12 cellular contexts compared by ENCODE assay signal in the genomic region with DNA sequence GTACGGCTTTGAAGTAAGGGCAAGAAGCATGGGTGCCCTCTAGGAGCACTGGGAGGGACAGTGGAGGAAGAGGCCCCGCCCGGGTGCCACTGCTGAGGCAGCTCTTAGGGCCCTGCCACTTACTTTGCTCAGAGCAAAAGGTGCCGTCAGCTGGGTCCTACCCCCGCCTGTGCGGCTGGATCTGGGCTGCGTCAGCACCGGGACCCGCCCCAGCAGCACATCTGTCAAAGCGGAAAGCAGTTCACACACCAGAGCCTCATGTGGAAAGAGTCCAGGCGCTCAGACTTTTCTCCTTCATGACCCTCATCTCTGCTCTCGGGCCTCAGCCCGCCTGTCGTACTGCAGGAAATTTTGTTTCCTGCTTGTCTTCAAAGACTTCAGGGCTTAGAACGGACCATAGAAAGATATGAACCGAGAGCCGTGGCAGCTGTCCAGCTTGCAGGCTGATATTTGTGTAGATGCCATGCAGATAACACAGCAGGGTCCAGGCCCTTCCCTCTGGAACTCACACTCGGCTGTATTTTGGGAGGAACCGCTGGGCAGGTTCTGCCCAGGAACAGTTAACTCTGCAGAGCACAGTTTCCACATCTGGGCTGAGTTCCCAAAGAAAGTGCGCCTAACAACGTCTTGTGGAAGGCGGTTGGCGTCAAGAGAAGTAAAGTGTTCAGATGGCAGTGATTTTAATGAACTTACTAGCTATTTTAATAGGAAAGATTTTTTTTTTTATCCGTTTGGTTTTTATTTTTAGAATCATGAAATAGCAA. TPM values are rescaled to one million over a fixed set of nuclear protein-coding genes. Genes with fewer than 3 reads are reported as not detected.
DNase-seq lines count a peak whose midpoint lies in the region; ATAC-seq and TF ChIP-seq lines count a peak whose summit lies in the region.
"Had no signal": no experiment of that assay in that cellular context is flagged by ENCODE, and none has a peak within 500 bp of the region (broad histone marks: within the 10 kb centered on the region; RNA-seq: fewer than 3 reads in every experiment).

No MANE protein-coding gene starts in this region.

- H3K9ac ChIP-seq in SK-N-SH, result no peak overlapping the region

- DNase-seq in SK-N-SH, result peak; percentile 76
- DNase-seq in heart left ventricle, result peak; percentile 84 to 90 (median 86)
- no peak for DNase-seq in omental fat pad (ENCODE audit: low spot score)
- DNase-seq in DMS153 (lab: John Stamatoyannopoulos, UW), result no peak
- no peak for DNase-seq in NOMO-1 treated with dmso at 0.1 percent for 144 hours (lab: John Stamatoyannopoulos, UW; ENCODE audit: unreplicated experiment)
- DNase-seq in NOMO-1 (lab: John Stamatoyannopoulos, UW; ENCODE audit: unreplicated experiment in 2 of 2), result no peak
- DNase-seq: immature natural killer cell; NCI-H1092 treated with DMSO at 0.1 percent for 48 hours; stimulated activated naive CD8-positive, alpha-beta T cell treated with anti-CD3 and anti-CD28 coated beads, Interleukin-15, amount 100 ng/mL, for 72 hours had no signal

- WGBS in SK-N-SH (ENCODE audit: low lambda C conversion rate), result 59% methylated on average over 23 of the region's 24 CpGs
- WGBS in heart left ventricle, 4 donors, result 11 to 21% (median 17%) methylated on average over 18 to 24 of the region's 24 CpGs
- WGBS in urinary bladder, result 14% methylated on average over 24 of the region's 24 CpGs

- no peak overlapping the region; a peak in 1 of 4 replicates for H3K4me3 ChIP-seq in SK-N-SH (ENCODE audit: low read depth in 2 of 2, low read length in 1 of 2)
- peak overlapping the region in 2 of 12 donors; percentile 1 to 3 for H3K4me3 ChIP-seq in heart left ventricle
- H3K4me3 ChIP-seq in urinary bladder (ENCODE audit: low read depth, low read length), result no peak overlapping the region

- H3K27me3 ChIP-seq in SK-N-SH (ENCODE audit: insufficient read depth) (no peaks in the 10 kb centered on the region), heart left ventricle (no peaks in the 10 kb centered on the region)

- no peak for TF ChIP-seq RAD21 in SK-N-SH (IDR thresholded peaks at IDR 0.05; ENCODE audit: low read length)

- POLR2A ChIA-PET in SK-N-SH (lab: Yijun Ruan, JAX), result interaction anchor here (1.2 to 1.6 kb wide), 2 partner anchors 39 to 105 kb away, joined by 3 to 4 read pairs; no protein-coding TSS in a partner anchor

- H3K36me3 ChIP-seq in SK-N-SH (replicated peaks in 1 of 2; ENCODE audit: control insufficient read depth in 1 of 2, insufficient read depth in 2 of 2, low read length in 1 of 2), result peaks cover 23 to 35% of the 10 kb centered on the region in 2 experiments
- peaks cover 0 to 43% (median 28%) of the 10 kb centered on the region in 9 donors for H3K36me3 ChIP-seq in heart left ventricle
- no peaks in the 10 kb centered on the region for H3K36me3 ChIP-seq in urinary bladder (ENCODE audit: insufficient read depth)

- H2AFZ ChIP-seq in SK-N-SH (ENCODE audit: low read depth), result no peak overlapping the region

- no peak for TF ChIP-seq CTCF in SK-N-SH (IDR thresholded peaks at IDR 0.05)
- TF ChIP-seq CTCF in heart left ventricle (IDR thresholded peaks at IDR 0.05), result no peak
- no peak for TF ChIP-seq CTCF in omental fat pad (IDR thresholded peaks at IDR 0.05)

- TF ChIP-seq EP300 in SK-N-SH (IDR thresholded peaks at IDR 0.05; ENCODE audit: borderline replicate concordance in 1 of 2, low read depth in 1 of 2, low read length in 1 of 2), result no peak; a peak in 1 of 4 replicates

- no peaks in the 10 kb centered on the region for H3K9me2 ChIP-seq in SK-N-SH

- ATAC-seq in SK-N-SH treated with all-trans-retinoic acid at 6 μM for 48 hours (no peak), heart left ventricle (peak; percentile 78 to 94 (median 88)), omental fat pad (ENCODE audit: low FRiP score) (peak; percentile 73)

- H3K9me3 ChIP-seq in SK-N-SH (no peaks in the 10 kb centered on the region), heart left ventricle (no peaks in the 10 kb centered on the region)

- H3K4me1 ChIP-seq in SK-N-SH (ENCODE audit: control insufficient read depth in 1 of 2, insufficient read depth in 2 of 2, low read depth in 1 of 2, low read length in 1 of 2) (peaks cover 21 to 45% of the 10 kb centered on the region in 2 experiments), heart left ventricle (peaks cover 0 to 36% (median 23%) of the 10 kb centered on the region in 12 donors), urinary bladder (ENCODE audit: insufficient read depth) (no peaks in the 10 kb centered on the region)

- no peaks in the 10 kb centered on the region for H4K20me1 ChIP-seq in SK-N-SH (ENCODE audit: insufficient read depth)

- H3F3A ChIP-seq in SK-N-SH (replicated peaks; ENCODE audit: insufficient read depth), result peaks cover 28% of the 10 kb centered on the region

- CTCF ChIA-PET in SK-N-SH (lab: Yijun Ruan, JAX), result interaction anchor here (0.5 to 7.6 kb wide), 10 partner anchors 8 to 453 kb away, joined by 3 to 67 read pairs (median 7); no protein-coding TSS in a partner anchor

- H3K27ac ChIP-seq in SK-N-SH (ENCODE audit: low read depth in 2 of 2, low read length in 1 of 2), result peak overlapping the region; percentile 6 to 88; a peak in 3 of 4 replicates
- peak overlapping the region; percentile 20 to 89 (median 84) for H3K27ac ChIP-seq in heart left ventricle
- H3K27ac ChIP-seq in urinary bladder (ENCODE audit: low read depth), result peak overlapping the region; percentile 50
- H3K27ac ChIP-seq: HL-60 had no signal

- H3K4me2 ChIP-seq in SK-N-SH, result no peak overlapping the region; the same call in 1 of the 2 replicates

- intact Hi-C loops in heart left ventricle (cut with DNase I), result loop anchor here in 6 of 10 donors (2.0 to 10.0 kb wide), 6 partner anchors 107 to 449 kb away; partner anchors contain the start of gene PDGFA (in 3 of the 6)

- TF ChIP-seq POLR2A in heart left ventricle (IDR thresholded peaks at IDR 0.05), result no peak

- H3K79me2 ChIP-seq in SK-N-SH (ENCODE audit: insufficient read depth), result 0 out of 2 replicates have a peak, but pooled peaks cover 8% of the 10 kb centered on the region

TF ChIP-seq in SK-N-SH, 30 proteins besides CTCF, POLR2A, EP300 and RAD21 (continues in another document):
- no peak for TF ChIP-seq TAF1 (IDR thresholded peaks at IDR 0.05; ENCODE audit: borderline replicate concordance, low read depth, low read length)

TF ChIP-seq in SK-N-SH treated with all-trans-retinoic acid at 6 μM for 48 hours, 23 proteins besides CTCF, POLR2A, EP300 and RAD21 (continues in another document):
- TF ChIP-seq TSHZ2 (CRISPR knock-in tag; IDR thresholded peaks at IDR 0.05) (no peak), GLIS3 (CRISPR knock-in tag; IDR thresholded peaks at IDR 0.05) (no peak), CSDC2 (CRISPR knock-in tag; IDR thresholded peaks at IDR 0.05) (no peak), TOX (CRISPR knock-in tag; IDR thresholded peaks at IDR 0.05; ENCODE audit: borderline replicate concordance) (no peak)
- TF ChIP-seq, protein P1, sequence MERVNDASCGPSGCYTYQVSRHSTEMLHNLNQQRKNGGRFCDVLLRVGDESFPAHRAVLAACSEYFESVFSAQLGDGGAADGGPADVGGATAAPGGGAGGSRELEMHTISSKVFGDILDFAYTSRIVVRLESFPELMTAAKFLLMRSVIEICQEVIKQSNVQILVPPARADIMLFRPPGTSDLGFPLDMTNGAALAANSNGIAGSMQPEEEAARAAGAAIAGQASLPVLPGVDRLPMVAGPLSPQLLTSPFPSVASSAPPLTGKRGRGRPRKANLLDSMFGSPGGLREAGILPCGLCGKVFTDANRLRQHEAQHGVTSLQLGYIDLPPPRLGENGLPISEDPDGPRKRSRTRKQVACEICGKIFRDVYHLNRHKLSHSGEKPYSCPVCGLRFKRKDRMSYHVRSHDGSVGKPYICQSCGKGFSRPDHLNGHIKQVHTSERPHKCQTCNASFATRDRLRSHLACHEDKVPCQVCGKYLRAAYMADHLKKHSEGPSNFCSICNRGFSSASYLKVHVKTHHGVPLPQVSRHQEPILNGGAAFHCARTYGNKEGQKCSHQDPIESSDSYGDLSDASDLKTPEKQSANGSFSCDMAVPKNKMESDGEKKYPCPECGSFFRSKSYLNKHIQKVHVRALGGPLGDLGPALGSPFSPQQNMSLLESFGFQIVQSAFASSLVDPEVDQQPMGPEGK (CRISPR knock-in tag; IDR thresholded peaks at IDR 0.05; ENCODE audit: borderline replicate concordance), result no peak

RNA-seq across cellular contexts. Expression of gene PRKAR1B, which starts 44.3 kb away (rescaled TPM):
- 50.5 and 63.7 TPM in 2 replicates for polyA plus RNA-seq in SK-N-SH (2012; rRNA removed)
- 43.8 and 69.6 TPM in 2 replicates for polyA plus RNA-seq in SK-N-SH (2012; cell fraction: cytosol; rRNA removed)
- 55.8 and 70.9 TPM in 2 replicates for polyA plus RNA-seq in SK-N-SH (2012; cell fraction: nucleus; rRNA removed)
- 10 to 100 TPM; 11.4 to 22.2 (median 18.4) TPM for total RNA-seq in heart left ventricle
- 10 to 100 TPM in 1 of 2 donors, 1 to 10 TPM in 1; 4.1 to 15.3 TPM for polyA plus RNA-seq in heart left ventricle
- total RNA-seq in omental fat pad, result 10 to 100 TPM in 2 of 4 donors, 1 to 10 TPM in 2; 9.0 to 11.4 (median 10.3) TPM
- total RNA-seq in urinary bladder, result 12.3 TPM
- 13.7 TPM for polyA plus RNA-seq in urinary bladder

RNA-seq across cellular contexts. Expression of gene DNAAF5, which starts 44.9 kb away (rescaled TPM):
- polyA plus RNA-seq in SK-N-SH (2012; rRNA removed) (51.8 and 58.5 TPM in 2 replicates), heart left ventricle (10 to 100 TPM in 1 of 2 donors, 1 to 10 TPM in 1; 7.2 to 15.3 TPM), urinary bladder (20.9 TPM)
- polyA plus RNA-seq in SK-N-SH (2012; cell fraction: cytosol; rRNA removed), result 29.0 and 41.8 TPM in 2 replicates
- polyA plus RNA-seq in SK-N-SH (2012; cell fraction: nucleus; rRNA removed), result 74.3 and 79.4 TPM in 2 replicates
- total RNA-seq in heart left ventricle (10 to 100 TPM; 13.9 to 45.8 (median 23.7) TPM), omental fat pad (10 to 100 TPM; 15.7 to 27.1 (median 25.1) TPM), urinary bladder (10.6 TPM)

Comparison
In these comparisons a context has a peak if more than half of its experiments do, and no peak if none do; other contexts are left out.
1. DNase-seq: peak in SK-N-SH (single experiment) and heart left ventricle (5 of 5); none in omental fat pad (single experiment), DMS153 (single experiment), NOMO-1 treated with dmso at 0.1 percent for 144 hours (single experiment) and NOMO-1 (0 of 2).
2. Peak in every context shown above with its lines, with median percentiles within 50 percentile points of each other: H3K27ac ChIP-seq.